Comparison of ENCODE assay signal across 1 cellular context in the genomic region with DNA sequence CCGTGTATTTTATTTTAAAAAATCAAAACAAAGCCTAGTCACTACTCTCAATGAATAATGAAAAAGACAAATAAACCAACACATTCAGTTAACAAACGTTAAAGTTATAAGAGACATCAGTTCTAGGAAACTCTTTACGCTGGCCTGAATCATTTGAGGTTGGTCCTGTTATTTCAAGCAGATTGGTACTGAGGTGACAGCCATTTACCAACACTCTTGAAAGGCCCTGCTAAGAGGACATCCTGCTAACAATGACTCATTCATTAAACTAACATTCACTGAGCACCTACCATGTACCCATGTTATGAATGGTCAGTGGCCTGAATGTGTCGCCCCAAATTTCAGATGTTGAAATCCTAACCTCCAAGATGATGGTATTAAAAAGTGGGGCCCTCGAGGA.
TF ChIP-seq lines count a peak whose summit lies in the region.

No MANE protein-coding gene starts in this region.

TF ChIP-seq in GM12878, 131 proteins besides CTCF, POLR2A, EP300 and RAD21 (continued from another document):
- TF ChIP-seq, protein P1, sequence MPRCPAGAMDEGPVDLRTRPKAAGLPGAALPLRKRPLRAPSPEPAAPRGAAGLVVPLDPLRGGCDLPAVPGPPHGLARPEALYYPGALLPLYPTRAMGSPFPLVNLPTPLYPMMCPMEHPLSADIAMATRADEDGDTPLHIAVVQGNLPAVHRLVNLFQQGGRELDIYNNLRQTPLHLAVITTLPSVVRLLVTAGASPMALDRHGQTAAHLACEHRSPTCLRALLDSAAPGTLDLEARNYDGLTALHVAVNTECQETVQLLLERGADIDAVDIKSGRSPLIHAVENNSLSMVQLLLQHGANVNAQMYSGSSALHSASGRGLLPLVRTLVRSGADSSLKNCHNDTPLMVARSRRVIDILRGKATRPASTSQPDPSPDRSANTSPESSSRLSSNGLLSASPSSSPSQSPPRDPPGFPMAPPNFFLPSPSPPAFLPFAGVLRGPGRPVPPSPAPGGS (IDR thresholded peaks at IDR 0.05; ENCODE audit: borderline replicate concordance, insufficient read depth, low read depth, low read length, poor library complexity, severe bottlenecking): no peak
- TF ChIP-seq KAT2A (conservative IDR thresholded peaks at IDR 0.05; ENCODE audit: control insufficient read depth, low read depth, low read length) (no peak), SREBF2 (IDR thresholded peaks at IDR 0.05; ENCODE audit: low read length) (no peak), SUZ12 (IDR thresholded peaks at IDR 0.05; ENCODE audit: unreplicated experiment) (no peak), JUND (IDR thresholded peaks at IDR 0.05; ENCODE audit: low read depth, low read length) (no peak), FOS (IDR thresholded peaks at IDR 0.05; ENCODE audit: borderline replicate concordance, extremely low read depth, insufficient read length) (no peak)
TF ChIP-seq in GM12878: peak in this region for 0.
